Comparison of ENCODE assay signal across 8 cellular contexts in the genomic region with DNA sequence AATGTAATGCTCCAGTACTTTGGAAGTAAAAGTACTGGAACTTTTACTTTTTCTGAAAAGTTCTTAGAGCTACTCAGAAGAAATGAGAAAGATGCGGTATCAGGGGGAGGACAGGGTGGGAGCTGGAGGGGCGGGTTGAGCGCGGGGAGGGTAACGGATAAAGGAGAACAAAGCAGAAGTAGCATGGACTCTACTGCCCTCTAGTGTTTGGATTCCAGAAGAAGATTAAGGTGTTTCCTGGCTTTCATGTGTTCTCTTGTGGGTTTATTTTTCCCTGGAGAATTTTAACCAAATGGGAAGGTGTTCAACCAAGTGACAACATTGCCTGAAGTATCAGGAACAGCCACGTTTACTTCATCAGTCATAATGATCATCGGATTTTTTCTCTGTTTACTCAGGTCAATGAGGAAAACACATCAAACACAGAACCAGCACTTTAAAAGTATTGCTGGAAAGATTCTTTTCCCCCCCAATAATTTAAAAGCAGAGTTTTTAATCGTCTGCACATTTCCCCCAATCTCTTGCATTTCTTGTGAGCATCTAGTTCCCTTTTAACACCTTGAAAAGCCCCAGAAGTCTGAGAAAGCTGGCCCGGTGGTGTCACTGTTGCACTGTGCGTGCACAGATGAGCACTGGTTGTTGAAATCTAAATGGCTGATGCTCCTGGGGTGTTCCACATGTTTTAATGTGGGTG.
DNase-seq lines count a peak whose midpoint lies in the region; ATAC-seq and TF ChIP-seq lines count a peak whose summit lies in the region.

No MANE protein-coding gene starts in this region.

- H3K79me2 ChIP-seq in hepatocyte = no peaks in the 10 kb centered on the region

- H3K27ac ChIP-seq in hepatocyte = no peak overlapping the region

- H3K36me3 Mint-ChIP-seq in stimulated activated memory B cell treated with anti-CD40 and anti-IgM and Interleukin-4, amounts not matched to agents 10 μg/mL and 1 μg/mL and 100 μg/mL, for 72 hours = no peaks in the 10 kb centered on the region

- no peaks in the 10 kb centered on the region for H3K9me3 ChIP-seq in hepatocyte (ENCODE audit: low read depth)

- no peaks in the 10 kb centered on the region for H3K36me3 ChIP-seq in hepatocyte (replicated peaks; ENCODE audit: insufficient read depth, low read depth)

- peak overlapping the region; percentile 68 for H3K4me2 ChIP-seq in hepatocyte

- DNase-seq in GM10266 (ENCODE audit: extremely low spot score) = peak; percentile 61
- DNase-seq in NCI-H2171 (lab: John Stamatoyannopoulos, UW) = peak; percentile 56
- DNase-seq in amniotic epithelial cell (ENCODE audit: low read depth) = peak; percentile 60
- DNase-seq in hepatocyte (ENCODE audit: low spot score) = peak; percentile 76
- peak; percentile 28 for DNase-seq in stromal cell of bone marrow (ENCODE audit: low read depth)

- H3K4me1 ChIP-seq in hepatocyte (ENCODE audit: insufficient read depth) = peaks cover 4% of the 10 kb centered on the region

- peak; percentile 70 for TF ChIP-seq CTCF in GM10266 (IDR thresholded peaks at IDR 0.05; ENCODE audit: control insufficient read depth, insufficient read depth, low read depth, missing control alignments)
- peak; percentile 63 for TF ChIP-seq CTCF in hepatocyte (IDR thresholded peaks at IDR 0.05; ENCODE audit: poor library complexity)

- WGBS in hepatocyte (ENCODE audit: low lambda C conversion rate, missing lambda C conversion rate) = 29% methylated on average over 8 of the region's 10 CpGs

- no peaks in the 10 kb centered on the region for H3K9me2 ChIP-seq in hepatocyte (replicated peaks; ENCODE audit: insufficient read depth)

- no peaks in the 10 kb centered on the region for H3K9me3 Mint-ChIP-seq in stimulated activated memory B cell treated with anti-CD40 and anti-IgM and Interleukin-4, amounts not matched to agents 10 μg/mL and 1 μg/mL and 100 μg/mL, for 72 hours

- ATAC-seq in HG02870 (IDR thresholded peaks at IDR 0.05; ENCODE audit: unreplicated experiment) (peak; percentile 55), HG03139 (IDR thresholded peaks at IDR 0.05; ENCODE audit: unreplicated experiment) (no peak)
- no peak for ATAC-seq in stimulated activated memory B cell treated with anti-CD40 and anti-IgM and Interleukin-4, amounts not matched to agents 10 μg/mL and 1 μg/mL and 100 μg/mL, for 72 hours

- no peaks in the 10 kb centered on the region for H4K20me1 ChIP-seq in hepatocyte (ENCODE audit: insufficient read depth, poor library complexity, severe bottlenecking)

- H3K4me1 Mint-ChIP-seq in stimulated activated memory B cell treated with anti-CD40 and anti-IgM and Interleukin-4, amounts not matched to agents 10 μg/mL and 1 μg/mL and 100 μg/mL, for 72 hours = no peaks in the 10 kb centered on the region

- no peak overlapping the region for H3K4me3 ChIP-seq in hepatocyte

- no peaks in the 10 kb centered on the region for H3K27me3 Mint-ChIP-seq in stimulated activated memory B cell treated with anti-CD40 and anti-IgM and Interleukin-4, amounts not matched to agents 10 μg/mL and 1 μg/mL and 100 μg/mL, for 72 hours

- H3K27me3 ChIP-seq in hepatocyte = no peaks in the 10 kb centered on the region

- H3K4me3 Mint-ChIP-seq in stimulated activated memory B cell treated with anti-CD40 and anti-IgM and Interleukin-4, amounts not matched to agents 10 μg/mL and 1 μg/mL and 100 μg/mL, for 72 hours = no peak overlapping the region

- peak overlapping the region; percentile 17 for H2AFZ ChIP-seq in hepatocyte

- no peak overlapping the region for H3K27ac Mint-ChIP-seq in stimulated activated memory B cell treated with anti-CD40 and anti-IgM and Interleukin-4, amounts not matched to agents 10 μg/mL and 1 μg/mL and 100 μg/mL, for 72 hours
